In the genomic region with DNA sequence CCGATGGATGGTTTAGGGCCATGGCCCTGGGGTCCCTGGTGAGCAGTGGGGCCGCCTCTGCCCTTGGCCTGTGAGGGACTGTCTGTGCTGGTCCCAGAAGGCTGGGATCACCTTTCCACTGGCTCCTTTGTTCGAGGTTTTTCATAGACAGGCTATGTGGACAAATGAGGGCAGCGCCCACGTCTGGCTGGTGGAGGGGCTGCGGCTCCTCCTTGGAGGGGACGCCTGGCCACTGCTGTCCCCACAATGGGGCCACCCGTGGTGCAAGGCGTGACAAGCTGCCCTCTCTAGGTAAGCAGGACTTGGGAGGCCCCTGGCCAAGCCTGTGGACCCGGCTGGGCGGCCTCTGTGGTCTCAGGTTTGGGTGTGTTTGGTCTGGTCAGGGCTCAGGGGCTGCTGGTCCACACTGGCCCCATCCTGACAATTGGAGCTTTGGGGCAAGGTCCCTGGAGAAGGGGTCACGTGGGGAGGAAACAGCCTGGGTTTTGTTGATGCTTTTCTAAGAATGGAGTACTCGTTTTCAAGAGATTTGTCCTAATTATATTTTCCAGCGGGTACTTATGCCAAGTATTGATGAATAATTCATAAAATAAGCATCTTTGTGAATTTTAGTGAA, we compare ENCODE assay signal across 9 cellular contexts. TPM values are rescaled to one million over a fixed set of nuclear protein-coding genes. Genes with fewer than 3 reads are reported as not detected.
DNase-seq lines count a peak whose midpoint lies in the region; ATAC-seq, FAIRE-seq and TF ChIP-seq lines count a peak whose summit lies in the region.
"Had no signal": no experiment of that assay in that cellular context is flagged by ENCODE, and none has a peak within 500 bp of the region (broad histone marks: within the 10 kb centered on the region; RNA-seq: fewer than 3 reads in every experiment).

No MANE protein-coding gene starts in this region.

- no peaks in the 10 kb centered on the region for H3K9me1 ChIP-seq in keratinocyte (ENCODE audit: control insufficient read depth, extremely low read depth, insufficient read depth, low read length)

- H3K9me3 Mint-ChIP-seq in effector memory CD8-positive, alpha-beta T cell, result peaks cover 0 to 4% of the 10 kb centered on the region in 2 donors
- H3K9me3 Mint-ChIP-seq in stimulated activated naive CD8-positive, alpha-beta T cell treated with anti-CD3 and anti-CD28 coated beads, Interleukin-15, amount 100 ng/mL, for 72 hours, result peaks cover 0 to 13% of the 10 kb centered on the region in 2 donors
- peaks cover 5% of the 10 kb centered on the region for H3K9me3 Mint-ChIP-seq in activated CD4-positive, alpha-beta memory T cell treated with anti-CD3 and anti-CD28 coated beads, Interleukin-2, amount 10 ng/mL, durations not matched to agents 7 days and 5 days
- H3K9me3 Mint-ChIP-seq: CD4-positive, CD25-positive, alpha-beta regulatory T cell had no signal

- dilution Hi-C loops in keratinocyte (cut with MboI; ENCODE audit: extremely low pct_ligation_motif_present, low sequenced_read_pairs), result no loop called here

- H3K4me1 Mint-ChIP-seq in effector memory CD8-positive, alpha-beta T cell (ENCODE audit: low read depth in 2 of 2), result peaks cover 9 to 18% of the 10 kb centered on the region in 2 donors
- peaks cover 44% of the 10 kb centered on the region for H3K4me1 Mint-ChIP-seq in stimulated activated naive CD8-positive, alpha-beta T cell treated with anti-CD3 and anti-CD28 coated beads, Interleukin-15, amount 100 ng/mL, for 72 hours
- peaks cover 2% of the 10 kb centered on the region for H3K4me1 Mint-ChIP-seq in activated CD4-positive, alpha-beta memory T cell treated with anti-CD3 and anti-CD28 coated beads, Interleukin-2, amount 10 ng/mL, durations not matched to agents 7 days and 5 days

- BruUV-seq in PC-9 (replicated peaks; lab: Mats Ljungman, UMichigan), result no TSS peak

- peaks cover 20% of the 10 kb centered on the region; the same call in 1 of the 2 replicates for H3F3A ChIP-seq in PC-9 (ENCODE audit: insufficient read depth, low read depth)

- H3K9me2 ChIP-seq in PC-9 (ENCODE audit: insufficient read depth), result no peaks in the 10 kb centered on the region

- H3K4me2 ChIP-seq in PC-9, result peak overlapping the region; percentile 90
- no peak overlapping the region for H3K4me2 ChIP-seq in keratinocyte (ENCODE audit: control insufficient read depth, extremely low read depth, insufficient read depth, low read depth, low read length)

- H3K9me3 ChIP-seq in cardiac muscle cell (ENCODE audit: low read depth), result no peaks in the 10 kb centered on the region
- H3K9me3 ChIP-seq in PC-9 (ENCODE audit: insufficient read depth, low read depth), result no peaks in the 10 kb centered on the region
- no peaks in the 10 kb centered on the region for H3K9me3 ChIP-seq in keratinocyte (ENCODE audit: control insufficient read depth, low read depth, low read length)

- peak overlapping the region; percentile 70 for H3K27ac ChIP-seq in cardiac muscle cell
- peak overlapping the region; percentile 33 for H3K27ac ChIP-seq in PC-9
- no peak overlapping the region for H3K27ac ChIP-seq in keratinocyte (ENCODE audit: control insufficient read depth, insufficient read depth, low read length)

- intact Hi-C loops in Right ventricle myocardium inferior (cut with DNase I) (no loop called here), PC-9 (cut with micrococcal nuclease; ENCODE audit: unreplicated experiment) (loop anchor here (1.0 kb wide), 2 partner anchors 11 to 59 kb away; no protein-coding TSS in a partner anchor)

- H4K20me1 ChIP-seq in PC-9 (ENCODE audit: insufficient read depth) (no peaks in the 10 kb centered on the region), keratinocyte (ENCODE audit: control insufficient read depth, extremely low read depth, insufficient read depth, low read length) (no peaks in the 10 kb centered on the region)

- H2AFZ ChIP-seq in PC-9 (peak overlapping the region; percentile 78), keratinocyte (ENCODE audit: control insufficient read depth, low read length) (no peak overlapping the region)

- CTCF ChIA-PET in PC-9 (lab: Charles Lee), result no interaction called here
- CTCF ChIA-PET in activated CD4-positive, alpha-beta memory T cell treated with anti-CD3 and anti-CD28 coated beads, Interleukin-2, amount 10 ng/mL, durations not matched to agents 7 days and 5 days (lab: Charles Lee), result no interaction called here

- no peak overlapping the region for H3K9ac ChIP-seq in keratinocyte (ENCODE audit: control insufficient read depth, extremely low read depth, insufficient read depth, low read length)

- H3K4me1 ChIP-seq in cardiac muscle cell (ENCODE audit: low read depth) (peaks cover 24% of the 10 kb centered on the region), PC-9 (replicated peaks; ENCODE audit: insufficient read depth) (peaks cover 26% of the 10 kb centered on the region), keratinocyte (ENCODE audit: control insufficient read depth, extremely low read depth, insufficient read depth, low read length) (no peaks in the 10 kb centered on the region)

- H3K36me3 ChIP-seq in cardiac muscle cell (no peaks in the 10 kb centered on the region), PC-9 (ENCODE audit: low read depth) (no peaks in the 10 kb centered on the region), keratinocyte (ENCODE audit: control insufficient read depth in 2 of 2, extremely low read depth in 1 of 2, insufficient read depth in 2 of 2, low read length in 2 of 2) (no peaks in the 10 kb centered on the region)

- peak overlapping the region in 1 of 2 donors; percentile 21 for H3K27ac Mint-ChIP-seq in effector memory CD8-positive, alpha-beta T cell
- H3K27ac Mint-ChIP-seq in stimulated activated naive CD8-positive, alpha-beta T cell treated with anti-CD3 and anti-CD28 coated beads, Interleukin-15, amount 100 ng/mL, for 72 hours, result no peak overlapping the region
- no peak overlapping the region for H3K27ac Mint-ChIP-seq in activated CD4-positive, alpha-beta memory T cell treated with anti-CD3 and anti-CD28 coated beads, Interleukin-2, amount 10 ng/mL, durations not matched to agents 7 days and 5 days

- DNase-seq in cardiac muscle cell (ENCODE audit: low read depth in 1 of 2, low spot score in 1 of 2) (peak in 1 of 2 donors; percentile 58), Right ventricle myocardium inferior (ENCODE audit: missing footprints) (no peak), PC-9 (peak; percentile 55 to 62), keratinocyte (ENCODE audit: low read depth, low spot score) (no peak)
- no peak for DNase-seq in effector memory CD8-positive, alpha-beta T cell
- no peak for DNase-seq in stimulated activated naive CD8-positive, alpha-beta T cell treated with anti-CD3 and anti-CD28 coated beads, Interleukin-15, amount 100 ng/mL, for 72 hours
- no peak for DNase-seq in activated CD4-positive, alpha-beta memory T cell treated with anti-CD3 and anti-CD28 coated beads, Interleukin-2, amount 10 ng/mL, durations not matched to agents 7 days and 5 days
- DNase-seq: CD4-positive, CD25-positive, alpha-beta regulatory T cell had no signal

- H3K27me3 Mint-ChIP-seq in effector memory CD8-positive, alpha-beta T cell, result peaks cover 13 to 44% of the 10 kb centered on the region in 2 donors
- H3K27me3 Mint-ChIP-seq in stimulated activated naive CD8-positive, alpha-beta T cell treated with anti-CD3 and anti-CD28 coated beads, Interleukin-15, amount 100 ng/mL, for 72 hours, result peaks cover 27% of the 10 kb centered on the region
- H3K27me3 Mint-ChIP-seq in activated CD4-positive, alpha-beta memory T cell treated with anti-CD3 and anti-CD28 coated beads, Interleukin-2, amount 10 ng/mL, durations not matched to agents 7 days and 5 days, result no peaks in the 10 kb centered on the region
- H3K27me3 Mint-ChIP-seq: CD4-positive, CD25-positive, alpha-beta regulatory T cell had no signal

- FAIRE-seq in keratinocyte (lab: Jason Lieb, UNC), result no peak

- TF ChIP-seq CTCF in cardiac muscle cell (IDR thresholded peaks at IDR 0.05; ENCODE audit: low read depth, low read length) (peak; percentile 30), PC-9 (conservative IDR thresholded peaks at IDR 0.05) (peak; percentile 76), keratinocyte (optimal IDR thresholded peaks at IDR 0.05 in 1 of 3, IDR thresholded peaks at IDR 0.05 in 1 of 3, conservative IDR thresholded peaks at IDR 0.05 in 1 of 3; ENCODE audit: extremely low read depth in 1 of 3, insufficient read depth in 2 of 3, low read length in 3 of 3) (peak in 2 of 3 experiments; percentile 27 to 31)

- H3K27me3 ChIP-seq in cardiac muscle cell, result no peaks in the 10 kb centered on the region
- H3K27me3 ChIP-seq in PC-9 (ENCODE audit: insufficient read depth, low read depth), result no peaks in the 10 kb centered on the region
- peaks cover 54% of the 10 kb centered on the region for H3K27me3 ChIP-seq in keratinocyte (ENCODE audit: control insufficient read depth, extremely low read depth, insufficient read depth, low read length)

- ATAC-seq in Right ventricle myocardium inferior (no peak), GM18858 (IDR thresholded peaks at IDR 0.05; ENCODE audit: unreplicated experiment) (no peak)
- ATAC-seq in effector memory CD8-positive, alpha-beta T cell (replicated peaks), result no peak
- ATAC-seq in stimulated activated naive CD8-positive, alpha-beta T cell treated with anti-CD3 and anti-CD28 coated beads, Interleukin-15, amount 100 ng/mL, for 72 hours, result no peak

- H3K36me3 Mint-ChIP-seq in effector memory CD8-positive, alpha-beta T cell (ENCODE audit: insufficient read depth), result peaks cover 24% of the 10 kb centered on the region
- no peaks in the 10 kb centered on the region for H3K36me3 Mint-ChIP-seq in activated CD4-positive, alpha-beta memory T cell treated with anti-CD3 and anti-CD28 coated beads, Interleukin-2, amount 10 ng/mL, durations not matched to agents 7 days and 5 days (ENCODE audit: low read depth)
- H3K36me3 Mint-ChIP-seq: CD4-positive, CD25-positive, alpha-beta regulatory T cell had no signal

- POLR2A ChIA-PET in PC-9 (lab: Charles Lee; ENCODE audit: unreplicated experiment), result no interaction called here
- POLR2A ChIA-PET in activated CD4-positive, alpha-beta memory T cell treated with anti-CD3 and anti-CD28 coated beads, Interleukin-2, amount 10 ng/mL, durations not matched to agents 7 days and 5 days (lab: Charles Lee), result no interaction called here

- H3K79me2 ChIP-seq in PC-9 (ENCODE audit: low read depth), result peaks cover 16% of the 10 kb centered on the region; the same call in 1 of the 2 replicates
- no peaks in the 10 kb centered on the region for H3K79me2 ChIP-seq in keratinocyte (ENCODE audit: control insufficient read depth, insufficient read depth, low read length)

- H3K4me3 ChIP-seq in cardiac muscle cell, result no peak overlapping the region
- H3K4me3 ChIP-seq in PC-9, result peak overlapping the region; percentile 72
- no peak overlapping the region for H3K4me3 ChIP-seq in keratinocyte (ENCODE audit: control insufficient read depth in 2 of 3, extremely low read depth in 1 of 3, insufficient read depth in 2 of 3, low read depth in 1 of 3, low read length in 3 of 3)

- no peak overlapping the region for H3K4me3 Mint-ChIP-seq in effector memory CD8-positive, alpha-beta T cell
- no peak overlapping the region for H3K4me3 Mint-ChIP-seq in stimulated activated naive CD8-positive, alpha-beta T cell treated with anti-CD3 and anti-CD28 coated beads, Interleukin-15, amount 100 ng/mL, for 72 hours
- H3K4me3 Mint-ChIP-seq in activated CD4-positive, alpha-beta memory T cell treated with anti-CD3 and anti-CD28 coated beads, Interleukin-2, amount 10 ng/mL, durations not matched to agents 7 days and 5 days, result no peak overlapping the region

RNA-seq across cellular contexts. Expression of gene MCF2L, which starts 33.3 kb away (rescaled TPM):
- 32.0 and 38.6 TPM in 2 replicates for total RNA-seq in cardiac muscle cell
- 23.7 and 27.6 TPM in 2 replicates for polyA plus RNA-seq in cardiac muscle cell
- total RNA-seq in Right ventricle myocardium inferior, result 45.9 TPM
- total RNA-seq in PC-9 (2021), result 21.7 and 28.2 TPM in 2 replicates
- 0.14 TPM in 1 of 3 replicates, not detected in the others for polyA plus RNA-seq in keratinocyte
- polyA plus RNA-seq in keratinocyte (2011; ENCODE audit: low read depth), result 0.69 TPM
- 0.09 TPM in 1 of 2 replicates, not detected in the other for polyA plus RNA-seq in keratinocyte (2011; cell fraction: cytosol; rRNA removed)
- 0.15 and 0.22 TPM in 2 replicates for polyA plus RNA-seq in keratinocyte (2011; cell fraction: nucleus; rRNA removed)
- polyA plus RNA-seq in keratinocyte (2012; ENCODE audit: low replicate concordance), result 0.59 TPM in 1 of 2 replicates, not detected in the other
- polyA minus RNA-seq in keratinocyte, result 0.06 TPM in 1 of 3 replicates, not detected in the others
- 0.19 TPM for polyA minus RNA-seq in keratinocyte (2011; cell fraction: cytosol; rRNA and poly(A)+ RNA removed)
- polyA minus RNA-seq in keratinocyte (2011; cell fraction: nucleus; rRNA and poly(A)+ RNA removed), result 0.16 and 0.32 TPM in 2 replicates
- total RNA-seq in activated CD4-positive, alpha-beta memory T cell treated with anti-CD3 and anti-CD28 coated beads, Interleukin-2, amount 10 ng/mL, durations not matched to agents 7 days and 5 days, result under 1 TPM; 0.33 to 0.86 TPM

Comparison
In these comparisons a context has a peak if more than half of its experiments do, and no peak if none do; other contexts are left out.
1. DNase-seq: peak in PC-9 (2 of 2); none in Right ventricle myocardium inferior (single experiment), keratinocyte (single experiment), effector memory CD8-positive, alpha-beta T cell (0 of 3), stimulated activated naive CD8-positive, alpha-beta T cell treated with anti-CD3 and anti-CD28 coated beads, Interleukin-15, amount 100 ng/mL, for 72 hours (0 of 2) and activated CD4-positive, alpha-beta memory T cell treated with anti-CD3 and anti-CD28 coated beads, Interleukin-2, amount 10 ng/mL, durations not matched to agents 7 days and 5 days (single experiment).
2. RNA of gene MCF2L, which starts 33.3 kb away (total RNA-seq): 45.9 TPM in Right ventricle myocardium inferior (single experiment), 32.0 to 38.6 TPM in cardiac muscle cell and 21.7 to 28.2 TPM in PC-9; 0.33 to 0.86 TPM in activated CD4-positive, alpha-beta memory T cell treated with anti-CD3 and anti-CD28 coated beads, Interleukin-2, amount 10 ng/mL, durations not matched to agents 7 days and 5 days; every median in the first group is over 10 times any median in the second.
3. Peak in every context shown above with its lines, with median percentiles within 50 percentile points of each other: CTCF ChIP-seq.